In the genomic region with DNA sequence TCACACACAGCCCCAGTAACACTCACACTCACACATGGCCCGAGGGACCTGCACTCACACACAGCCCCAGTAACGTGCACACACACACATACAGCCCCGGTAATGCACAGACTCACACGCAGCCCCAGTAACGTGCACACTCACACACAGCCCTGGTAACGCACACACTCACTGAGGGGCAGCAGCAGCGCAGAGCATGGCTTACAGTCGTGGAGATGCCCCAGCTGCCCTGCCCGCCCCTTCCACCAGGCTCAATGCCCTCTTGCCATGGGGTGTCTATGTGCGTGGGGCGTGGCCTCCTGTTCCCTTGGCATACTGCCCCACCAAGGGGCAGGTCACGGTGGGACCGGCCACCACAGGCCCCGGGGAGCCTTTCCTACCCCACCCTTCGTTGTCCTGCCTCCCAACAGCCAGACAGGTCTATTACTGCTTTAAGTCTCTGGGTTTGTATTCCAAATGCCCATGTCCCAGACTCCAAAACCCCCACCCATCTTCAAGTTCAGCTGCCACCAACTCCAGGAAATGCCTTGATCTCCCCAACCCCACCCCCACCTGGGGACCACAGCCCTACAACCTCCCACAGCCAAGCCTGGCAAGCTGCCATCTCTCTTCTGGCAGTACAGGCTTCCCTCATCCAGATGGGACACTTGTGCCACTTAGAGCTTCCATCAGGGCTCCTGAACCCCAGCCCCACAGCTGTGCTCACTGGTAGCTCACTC, we compare ENCODE assay signal across 9 cellular contexts. TPM values are rescaled to one million over a fixed set of nuclear protein-coding genes. Genes with fewer than 3 reads are reported as not detected.
DNase-seq lines count a peak whose midpoint lies in the region; ATAC-seq, FAIRE-seq and TF ChIP-seq lines count a peak whose summit lies in the region.
"Had no signal": no experiment of that assay in that cellular context is flagged by ENCODE, and none has a peak within 500 bp of the region (broad histone marks: within the 10 kb centered on the region; RNA-seq: fewer than 3 reads in every experiment).

No MANE protein-coding gene starts in this region.

- no peak for TF ChIP-seq POLR2A in thyroid gland (IDR thresholded peaks at IDR 0.05)
- TF ChIP-seq POLR2A in GM12892 (IDR thresholded peaks at IDR 0.05; ENCODE audit: low read depth, low read length) = no peak

- H3K36me3 ChIP-seq in iPS-20b (ENCODE audit: insufficient read depth, low read depth, low read length) (no peaks in the 10 kb centered on the region), thyroid gland (no peaks in the 10 kb centered on the region)

- H3K27ac ChIP-seq in iPS-20b (ENCODE audit: low read length) (no peak overlapping the region), thyroid gland (peak overlapping the region in 1 of 3 donors; percentile 24)

- H3K4me3 ChIP-seq in iPS-20b (ENCODE audit: low read length) (no peak overlapping the region), thyroid gland (replicated peaks in 1 of 3) (no peak overlapping the region)

- TF ChIP-seq CTCF in thyroid gland (IDR thresholded peaks at IDR 0.05) = no peak

- no peak for FAIRE-seq in GM12892 (lab: Jason Lieb, UNC)

- no peak for ATAC-seq in activated T-cell treated with anti-CD3 and anti-CD28 coated beads, Interleukin-2, amount 50 U/mL, for 4 hours
- ATAC-seq in HG03108 (IDR thresholded peaks at IDR 0.05; ENCODE audit: unreplicated experiment) = no peak

- peaks cover 8% of the 10 kb centered on the region for H3K36me3 Mint-ChIP-seq in activated CD4-positive, alpha-beta T cell treated with anti-CD3 and anti-CD28 coated beads, Interleukin-2, amount 10 ng/mL, durations not matched to agents 7 days and 5 days (ENCODE audit: low read depth)
- no peaks in the 10 kb centered on the region for H3K36me3 Mint-ChIP-seq in activated T-cell treated with anti-CD3 and anti-CD28 coated beads, Interleukin-2, amount 50 U/mL, for 4 hours (ENCODE audit: insufficient read depth)

- H3K27me3 Mint-ChIP-seq in activated CD4-positive, alpha-beta T cell treated with anti-CD3 and anti-CD28 coated beads, Interleukin-2, amount 10 ng/mL, durations not matched to agents 7 days and 5 days = no peaks in the 10 kb centered on the region
- H3K27me3 Mint-ChIP-seq in activated T-cell treated with anti-CD3 and anti-CD28 coated beads, Interleukin-2, amount 50 U/mL, for 4 hours (ENCODE audit: low read depth) = no peaks in the 10 kb centered on the region

- intact Hi-C loops in thyroid gland (cut with DNase I) = no loop called here

- peak overlapping the region; percentile 51; the same call in 1 of the 2 replicates for H3K9ac ChIP-seq in iPS-20b (ENCODE audit: low read depth, low read length)

- peaks cover 85% of the 10 kb centered on the region for H3K4me1 Mint-ChIP-seq in activated CD4-positive, alpha-beta T cell treated with anti-CD3 and anti-CD28 coated beads, Interleukin-2, amount 10 ng/mL, durations not matched to agents 7 days and 5 days
- H3K4me1 Mint-ChIP-seq in activated T-cell treated with anti-CD3 and anti-CD28 coated beads, Interleukin-2, amount 50 U/mL, for 4 hours (ENCODE audit: low read depth) = peaks cover 77% of the 10 kb centered on the region

- WGBS in thyroid gland, 2 donors = 28 to 38% methylated on average over 11 to 15 of the region's 15 CpGs

- H3K4me1 ChIP-seq in iPS-20b (ENCODE audit: insufficient read depth, low read length) (peaks cover 25% of the 10 kb centered on the region), thyroid gland (peaks cover 29 to 50% of the 10 kb centered on the region in 2 donors)

- peak overlapping the region; percentile 84 for H3K27ac Mint-ChIP-seq in activated CD4-positive, alpha-beta T cell treated with anti-CD3 and anti-CD28 coated beads, Interleukin-2, amount 10 ng/mL, durations not matched to agents 7 days and 5 days

- peak overlapping the region; percentile 43 for H3K4me3 Mint-ChIP-seq in activated CD4-positive, alpha-beta T cell treated with anti-CD3 and anti-CD28 coated beads, Interleukin-2, amount 10 ng/mL, durations not matched to agents 7 days and 5 days
- H3K4me3 Mint-ChIP-seq in activated T-cell treated with anti-CD3 and anti-CD28 coated beads, Interleukin-2, amount 50 U/mL, for 4 hours = peak overlapping the region; percentile 46

- H3K27me3 ChIP-seq in iPS-20b (ENCODE audit: insufficient read depth, low read length) (no peaks in the 10 kb centered on the region), thyroid gland (no peaks in the 10 kb centered on the region)

- no peaks in the 10 kb centered on the region for H3K9me3 Mint-ChIP-seq in activated CD4-positive, alpha-beta T cell treated with anti-CD3 and anti-CD28 coated beads, Interleukin-2, amount 10 ng/mL, durations not matched to agents 7 days and 5 days
- H3K9me3 Mint-ChIP-seq in activated T-cell treated with anti-CD3 and anti-CD28 coated beads, Interleukin-2, amount 50 U/mL, for 4 hours = no peaks in the 10 kb centered on the region

- POLR2A ChIA-PET in activated CD4-positive, alpha-beta T cell treated with anti-CD3 and anti-CD28 coated beads, Interleukin-2, amount 10 ng/mL, durations not matched to agents 7 days and 5 days (lab: Charles Lee) = no interaction called here

- peak; percentile 46 for DNase-seq in activated CD4-positive, alpha-beta T cell treated with anti-CD3 and anti-CD28 coated beads, Interleukin-2, amount 10 ng/mL, durations not matched to agents 7 days and 5 days
- no peak for DNase-seq in activated CD4-positive, alpha-beta T cell treated with anti-CD3 and anti-CD28 coated beads for 1 hour
- DNase-seq in activated T-cell treated with anti-CD3 and anti-CD28 coated beads, Interleukin-2, amount 50 U/mL, for 4 hours = no peak
- DNase-seq in thyroid gland = peak; percentile 61 to 66
- DNase-seq in HuH-7.5 (ENCODE audit: low spot score) = no peak
- DNase-seq in GM12892 (ENCODE audit: insufficient read length) = no peak

- CTCF ChIA-PET in activated CD4-positive, alpha-beta T cell treated with anti-CD3 and anti-CD28 coated beads, Interleukin-2, amount 10 ng/mL, durations not matched to agents 7 days and 5 days (lab: Charles Lee) = interaction anchor here (0.8 to 1.0 kb wide), 2 partner anchors 15 to 17 kb away, joined by 3 read pairs; no protein-coding TSS in a partner anchor

- no peaks in the 10 kb centered on the region for H3K9me3 ChIP-seq in iPS-20b (ENCODE audit: insufficient read depth, low read depth, low read length)
- H3K9me3 ChIP-seq in thyroid gland = no peaks in the 10 kb centered on the region

RNA-seq across cellular contexts. Expression of a gene that starts 2.6 kb away (rescaled TPM):
- total RNA-seq in activated CD4-positive, alpha-beta T cell treated with anti-CD3 and anti-CD28 coated beads, Interleukin-2, amount 10 ng/mL, durations not matched to agents 7 days and 5 days = 10 to 100 TPM in 1 of 2 experiments, 1 to 10 TPM in 1; 8.1 to 10.5 TPM
- total RNA-seq in activated T-cell treated with anti-CD3 and anti-CD28 coated beads, Interleukin-2, amount 50 U/mL, for 4 hours = 1 to 10 TPM; 4.6 to 8.9 (median 6.9) TPM
- 10 to 100 TPM; 13.1 to 34.9 (median 18.9) TPM for total RNA-seq in thyroid gland
- polyA plus RNA-seq in GM12892 (2012; ENCODE audit: missing spikeins) = 2.6 TPM

RNA-seq across cellular contexts. Expression of a gene that starts 8.7 kb away (rescaled TPM):
- 1 to 10 TPM; 5.9 to 6.6 TPM for total RNA-seq in activated CD4-positive, alpha-beta T cell treated with anti-CD3 and anti-CD28 coated beads, Interleukin-2, amount 10 ng/mL, durations not matched to agents 7 days and 5 days
- total RNA-seq in activated T-cell treated with anti-CD3 and anti-CD28 coated beads, Interleukin-2, amount 50 U/mL, for 4 hours = 1 to 10 TPM; 1.7 to 6.7 (median 6.5) TPM
- under 1 TPM; 0.22 to 0.63 (median 0.33) TPM for total RNA-seq in thyroid gland
- 21.1 TPM for polyA plus RNA-seq in GM12892 (2012; ENCODE audit: missing spikeins)
- polyA plus RNA-seq: BJ had no signal

RNA-seq across cellular contexts. Expression of a gene that starts 47.5 kb away (rescaled TPM):
- total RNA-seq in activated CD4-positive, alpha-beta T cell treated with anti-CD3 and anti-CD28 coated beads, Interleukin-2, amount 10 ng/mL, durations not matched to agents 7 days and 5 days = 1 to 10 TPM; 2.3 to 2.7 TPM
- 1 to 10 TPM; 1.1 to 2.6 (median 1.6) TPM for total RNA-seq in activated T-cell treated with anti-CD3 and anti-CD28 coated beads, Interleukin-2, amount 50 U/mL, for 4 hours
- 10 to 100 TPM in 2 of 4 donors, 1 to 10 TPM in 2; 9.1 to 27.3 (median 13.3) TPM for total RNA-seq in thyroid gland
- 3.0 TPM for polyA plus RNA-seq in GM12892 (2012; ENCODE audit: missing spikeins)

Comparison
In these comparisons a context has a peak if more than half of its experiments do, and no peak if none do; other contexts are left out.
1. DNase-seq: peak in activated CD4-positive, alpha-beta T cell treated with anti-CD3 and anti-CD28 coated beads, Interleukin-2, amount 10 ng/mL, durations not matched to agents 7 days and 5 days (single experiment) and thyroid gland (2 of 2); none in activated CD4-positive, alpha-beta T cell treated with anti-CD3 and anti-CD28 coated beads for 1 hour (single experiment), activated T-cell treated with anti-CD3 and anti-CD28 coated beads, Interleukin-2, amount 50 U/mL, for 4 hours (single experiment), HuH-7.5 (single experiment) and GM12892 (single experiment).